ENCODE assay signal across 23 cellular contexts in the genomic region with DNA sequence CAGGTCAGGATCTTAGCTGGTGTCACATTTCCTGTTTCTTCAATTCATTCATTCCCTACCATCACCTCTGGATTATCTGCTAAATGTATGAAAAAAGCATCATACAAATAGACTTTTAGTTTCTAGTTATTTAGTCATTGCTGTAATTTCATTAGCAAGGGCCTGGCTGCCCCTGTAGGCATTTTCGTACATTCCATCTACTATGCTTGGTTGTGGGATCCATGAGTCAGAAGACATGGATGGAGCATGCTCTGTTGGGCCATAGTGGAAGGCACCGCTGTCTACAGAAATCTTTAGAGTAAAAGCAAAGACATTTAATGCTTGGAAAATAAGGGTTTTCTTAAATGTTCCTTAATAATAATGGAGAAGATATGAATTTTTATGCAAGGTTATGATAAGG.
"Had no signal": no experiment of that assay in that cellular context is flagged by ENCODE, and none has a peak within 500 bp of the region (broad histone marks: within the 10 kb centered on the region; RNA-seq: fewer than 3 reads in every experiment).

No MANE protein-coding gene starts in this region.

- H3K4me1 ChIP-seq: colonic mucosa, esophagus squamous epithelium, foreskin keratinocyte, gastrocnemius medialis, heart left ventricle, heart right ventricle had no signal

- ATAC-seq: effector memory CD8-positive, alpha-beta T cell; esophagus mucosa; foreskin keratinocyte; gastrocnemius medialis; heart left ventricle had no signal

- H3K4me3 ChIP-seq: colonic mucosa, coronary artery, dorsolateral prefrontal cortex, esophagus muscularis mucosa, esophagus squamous epithelium, gastrocnemius medialis, gastroesophageal sphincter, heart left ventricle, heart right ventricle had no signal

- H3K27me3 ChIP-seq: colonic mucosa, dorsolateral prefrontal cortex, esophagus muscularis mucosa, esophagus squamous epithelium, gastrocnemius medialis, gastroesophageal sphincter, heart left ventricle, heart right ventricle had no signal

- H3K27ac ChIP-seq: colonic mucosa, coronary artery, dorsolateral prefrontal cortex, epithelial cell of prostate, esophagus muscularis mucosa, esophagus squamous epithelium, foreskin keratinocyte, gastrocnemius medialis, gastroesophageal sphincter, heart left ventricle, heart right ventricle had no signal

- H3K36me3 ChIP-seq: colonic mucosa, esophagus muscularis mucosa, esophagus squamous epithelium, gastrocnemius medialis, gastroesophageal sphincter, heart left ventricle, heart right ventricle had no signal

- DNase-seq: cortex of kidney; dermis blood vessel endothelial cell; dorsolateral prefrontal cortex; effector CD4-positive, alpha-beta T cell; effector CD8-positive, alpha-beta T cell; effector memory CD4-positive, alpha-beta T cell; effector memory CD8-positive, alpha-beta T cell; endodermal cell; erythroblast; esophagus squamous epithelium; foreskin fibroblast; foreskin keratinocyte; foreskin melanocyte; gastrocnemius medialis; glutamatergic neuron; heart left ventricle; heart right ventricle had no signal

- H3K9me3 ChIP-seq: colonic mucosa, esophagus muscularis mucosa, esophagus squamous epithelium, gastrocnemius medialis, gastroesophageal sphincter, heart left ventricle, heart right ventricle had no signal
